16 cellular contexts compared by ENCODE assay signal in the genomic region with DNA sequence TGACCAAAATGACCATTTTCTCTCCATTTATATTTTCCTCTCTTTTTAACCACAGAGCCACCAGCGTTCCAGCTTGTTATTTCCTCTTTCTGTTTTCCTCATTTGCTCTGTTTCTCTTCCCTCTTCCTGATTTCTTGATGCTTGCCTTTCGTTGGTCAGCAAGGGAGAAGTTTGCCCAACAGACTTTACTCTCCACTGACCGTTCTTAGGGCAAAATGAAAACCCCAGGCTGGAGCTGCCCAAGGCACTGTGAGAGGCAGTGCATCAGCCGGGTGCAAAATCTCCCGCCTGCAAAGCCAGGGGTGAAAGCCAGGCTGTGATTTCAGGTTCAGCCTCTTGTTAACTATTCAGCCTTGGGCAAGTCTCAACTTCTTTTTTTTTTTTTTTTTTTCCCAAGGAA. TPM values are rescaled to one million over a fixed set of nuclear protein-coding genes. Genes with fewer than 3 reads are reported as not detected.
A peak's percentile ranks its signal among the peaks of the same experiment; 100 is the strongest.
DNase-seq lines count a peak whose midpoint lies in the region; ATAC-seq and TF ChIP-seq lines count a peak whose summit lies in the region.
"Had no signal": no experiment of that assay in that cellular context is flagged by ENCODE, and none has a peak within 500 bp of the region (broad histone marks: within the 10 kb centered on the region; RNA-seq: fewer than 3 reads in every experiment).

No MANE protein-coding gene starts in this region.

- no peak overlapping the region for H2BK5ac ChIP-seq in mesendoderm (ENCODE audit: low read length)

- no peak overlapping the region for H3K56ac ChIP-seq in mesendoderm (ENCODE audit: low read length)

- no peak overlapping the region for H2BK120ac ChIP-seq in mesendoderm (ENCODE audit: low read depth, low read length)

- H4K8ac ChIP-seq in mesendoderm (ENCODE audit: low read depth, low read length) = no peak overlapping the region

- ATAC-seq in left lobe of liver (peak; percentile 29), sciatic nerve (peak; percentile 36), T-cell (replicated peaks in 1 of 4) (no peak)
- ATAC-seq: A549; activated CD4-positive, alpha-beta T cell treated with anti-CD3 and anti-CD28 coated beads for 36 hours had no signal

- H3K4me3 ChIP-seq in mammary epithelial cell (replicated peaks in 1 of 3; ENCODE audit: insufficient read depth in 1 of 3, low read depth in 2 of 3, low read length in 3 of 3) (no peak overlapping the region), breast epithelium (no peak overlapping the region), OCI-LY7 (ENCODE audit: low read depth, low read length, poor library complexity, severe bottlenecking) (no peak overlapping the region), mesendoderm (ENCODE audit: low read length) (no peak overlapping the region)
- H3K4me3 ChIP-seq: A549, heart right ventricle, SK-N-MC had no signal

- CTCF ChIA-PET in mammary epithelial cell (lab: Charles Lee; ENCODE audit: low non-redundant PET) (no interaction called here), OCI-LY7 (lab: Charles Lee; ENCODE audit: unreplicated experiment) (no interaction called here), T-cell (lab: Charles Lee) (no interaction called here)

- H3K4me1 ChIP-seq in mammary epithelial cell (ENCODE audit: insufficient read depth, low read length) = peaks cover 12% of the 10 kb centered on the region
- no peaks in the 10 kb centered on the region for H3K4me1 ChIP-seq in breast epithelium
- peaks cover 8% of the 10 kb centered on the region for H3K4me1 ChIP-seq in OCI-LY7 (ENCODE audit: insufficient read depth, low read length, poor library complexity, severe bottlenecking)
- H3K4me1 ChIP-seq in mesendoderm (ENCODE audit: control insufficient read depth, low read depth, low read length) = no peaks in the 10 kb centered on the region

- no peak overlapping the region for H2BK15ac ChIP-seq in mesendoderm (replicated peaks; ENCODE audit: low read depth)

- H2AK5ac ChIP-seq in mesendoderm (ENCODE audit: low read length) = no peak overlapping the region

- H3K36me3 Mint-ChIP-seq in T-cell = no peaks in the 10 kb centered on the region
- H3K36me3 Mint-ChIP-seq: activated naive CD8-positive, alpha-beta T cell treated with anti-CD3 and anti-CD28 coated beads for 36 hours; CD4-positive, CD25-positive, alpha-beta regulatory T cell had no signal

- 59% methylated on average over 4 of the region's 5 CpGs for WGBS in mammary epithelial cell (ENCODE audit: low coverage, missing lambda C conversion rate)
- no CpG with 5 or more reads among the region's 5 CpGs for WGBS in mesendoderm (ENCODE audit: extremely low coverage, insufficient coverage, low lambda C conversion rate)

- H3K27me3 Mint-ChIP-seq in T-cell = peaks cover 7 to 8% of the 10 kb centered on the region in 2 donors

- H2AFZ ChIP-seq in mammary epithelial cell (ENCODE audit: low read depth, low read length) (peak overlapping the region; percentile 81), OCI-LY7 (ENCODE audit: low read length) (peak overlapping the region; percentile 16; the same call in 1 of the 2 replicates)

- H3K9me3 Mint-ChIP-seq in T-cell = no peaks in the 10 kb centered on the region
- H3K9me3 Mint-ChIP-seq: activated naive CD8-positive, alpha-beta T cell treated with anti-CD3 and anti-CD28 coated beads for 36 hours; CD4-positive, CD25-positive, alpha-beta regulatory T cell had no signal

- H3K79me2 ChIP-seq in mammary epithelial cell (ENCODE audit: insufficient read depth, low read length) (no peaks in the 10 kb centered on the region), OCI-LY7 (ENCODE audit: insufficient read depth, low read depth, low read length) (no peaks in the 10 kb centered on the region), mesendoderm (ENCODE audit: control insufficient read depth, insufficient read depth, low read length) (no peaks in the 10 kb centered on the region)

- H3K9ac ChIP-seq in mammary epithelial cell (ENCODE audit: insufficient read depth, low read length) (no peak overlapping the region), mesendoderm (ENCODE audit: low read length) (no peak overlapping the region)

- H3K27me3 ChIP-seq in mammary epithelial cell (ENCODE audit: insufficient read depth, low read length) = no peaks in the 10 kb centered on the region
- no peaks in the 10 kb centered on the region for H3K27me3 ChIP-seq in breast epithelium
- no peaks in the 10 kb centered on the region for H3K27me3 ChIP-seq in mesendoderm (ENCODE audit: insufficient read depth, low read length, poor library complexity)
- H3K27me3 ChIP-seq: heart right ventricle had no signal

- H3K79me1 ChIP-seq in mesendoderm (ENCODE audit: low read length) = no peaks in the 10 kb centered on the region

- no peak overlapping the region for H3K23ac ChIP-seq in mesendoderm (ENCODE audit: low read length)

- H3K4me3 Mint-ChIP-seq in T-cell = no peak overlapping the region
- H3K4me3 Mint-ChIP-seq: activated CD4-positive, alpha-beta T cell treated with anti-CD3 and anti-CD28 coated beads for 36 hours; activated naive CD8-positive, alpha-beta T cell treated with anti-CD3 and anti-CD28 coated beads for 36 hours; CD4-positive, CD25-positive, alpha-beta regulatory T cell; endodermal cell had no signal

- H3K9me2 ChIP-seq in OCI-LY7 (ENCODE audit: insufficient read depth, low read length) = no peaks in the 10 kb centered on the region

- H3K18ac ChIP-seq in mesendoderm (ENCODE audit: low read length) = no peak overlapping the region

- H3K4ac ChIP-seq in mesendoderm (ENCODE audit: low read depth, low read length) = no peak overlapping the region

- no TSS peak for BruUV-seq in mammary epithelial cell (replicated peaks; lab: Mats Ljungman, UMichigan)
- no TSS peak for BruUV-seq in OCI-LY7 (replicated peaks; lab: Mats Ljungman, UMichigan)

- no peak for DNase-seq in mammary epithelial cell
- no peak for DNase-seq in breast epithelium (ENCODE audit: low spot score in 2 of 2)
- no peak for DNase-seq in OCI-LY7 (ENCODE audit: low spot score)
- DNase-seq in left lobe of liver (ENCODE audit: low spot score) = no peak
- DNase-seq in sciatic nerve (ENCODE audit: low spot score) = no peak
- DNase-seq in T-cell = no peak
- DNase-seq in NCI-H345 (lab: John Stamatoyannopoulos, UW) = no peak
- no peak for DNase-seq in mesendoderm
- DNase-seq: activated CD4-positive, alpha-beta T cell treated with anti-CD3 and anti-CD28 coated beads for 36 hours; activated naive CD8-positive, alpha-beta T cell treated with anti-CD3 and anti-CD28 coated beads for 36 hours; CD4-positive, CD25-positive, alpha-beta regulatory T cell; endodermal cell; NCI-H2029 treated with DMSO at 0.1 percent for 48 hours had no signal

- H4K20me1 ChIP-seq in mammary epithelial cell (ENCODE audit: insufficient read depth, low read length) = no peaks in the 10 kb centered on the region
- H4K20me1 ChIP-seq in OCI-LY7 (ENCODE audit: insufficient read depth, low read length) = no peaks in the 10 kb centered on the region

- H3K4me2 ChIP-seq in mammary epithelial cell (ENCODE audit: insufficient read depth, low read depth, low read length) (peak overlapping the region; percentile 35), OCI-LY7 (ENCODE audit: low read length) (peak overlapping the region; percentile 9; the same call in 1 of the 2 replicates), mesendoderm (ENCODE audit: low read length) (no peak overlapping the region)
- H3K4me2 ChIP-seq: A549 had no signal

- H3K27ac ChIP-seq in mammary epithelial cell (ENCODE audit: insufficient read depth, low read depth, low read length) (no peak overlapping the region), breast epithelium (no peak overlapping the region), OCI-LY7 (ENCODE audit: low read depth, low read length, poor library complexity, severe bottlenecking) (no peak overlapping the region), mesendoderm (ENCODE audit: low read depth, low read length) (no peak overlapping the region)
- H3K27ac ChIP-seq: SK-N-MC had no signal

- dilution Hi-C loops in mammary epithelial cell (cut with HindIII; ENCODE audit: low sequenced_read_pairs) = no loop called here

- no peak overlapping the region for H4K5ac ChIP-seq in mesendoderm (ENCODE audit: low read length)

- peak overlapping the region in 1 of 2 donors; percentile 16 for H3K27ac Mint-ChIP-seq in T-cell
- H3K27ac Mint-ChIP-seq: activated CD4-positive, alpha-beta T cell treated with anti-CD3 and anti-CD28 coated beads for 36 hours; activated naive CD8-positive, alpha-beta T cell treated with anti-CD3 and anti-CD28 coated beads for 36 hours; endodermal cell had no signal

- H3K36me3 ChIP-seq in mammary epithelial cell (ENCODE audit: insufficient read depth, low read length) (no peaks in the 10 kb centered on the region), breast epithelium (no peaks in the 10 kb centered on the region), OCI-LY7 (ENCODE audit: insufficient read depth, low read length) (no peaks in the 10 kb centered on the region), mesendoderm (ENCODE audit: control insufficient read depth, insufficient read depth, low read length) (no peaks in the 10 kb centered on the region)
- H3K36me3 ChIP-seq: heart right ventricle had no signal

- POLR2A ChIA-PET in OCI-LY7 (lab: Charles Lee) (no interaction called here), T-cell (lab: Charles Lee) (no interaction called here)

- no peak for TF ChIP-seq POLR2A in breast epithelium (IDR thresholded peaks at IDR 0.05)

- H3K4me1 Mint-ChIP-seq in T-cell = no peaks in the 10 kb centered on the region
- H3K4me1 Mint-ChIP-seq: activated CD4-positive, alpha-beta T cell treated with anti-CD3 and anti-CD28 coated beads for 36 hours; activated naive CD8-positive, alpha-beta T cell treated with anti-CD3 and anti-CD28 coated beads for 36 hours; CD4-positive, CD25-positive, alpha-beta regulatory T cell; endodermal cell had no signal

- no peak for TF ChIP-seq CTCF in mammary epithelial cell (conservative IDR thresholded peaks at IDR 0.05 in 1 of 2, IDR thresholded peaks at IDR 0.05 in 1 of 2; ENCODE audit: extremely low read depth in 1 of 2, insufficient read depth in 1 of 2, low read depth in 1 of 2, low read length in 2 of 2)
- no peak for TF ChIP-seq CTCF in breast epithelium (IDR thresholded peaks at IDR 0.05)
- TF ChIP-seq CTCF in OCI-LY7 (conservative IDR thresholded peaks at IDR 0.05; ENCODE audit: low read length) = no peak

- H3K9me3 ChIP-seq in mammary epithelial cell (replicated peaks; ENCODE audit: insufficient read depth, low read length) (no peaks in the 10 kb centered on the region), breast epithelium (no peaks in the 10 kb centered on the region), OCI-LY7 (ENCODE audit: low read length) (no peaks in the 10 kb centered on the region)
- H3K9me3 ChIP-seq: A549, heart right ventricle had no signal

- intact Hi-C loops in mammary epithelial cell (cut with micrococcal nuclease) (no loop called here), breast epithelium (cut with DNase I; ENCODE audit: low total_unique reads) (no loop called here), OCI-LY7 (cut with micrococcal nuclease; ENCODE audit: unreplicated experiment) (no loop called here), sciatic nerve (cut with DNase I) (no loop called here)

- in situ Hi-C loops in mammary epithelial cell (cut with MboI; ENCODE audit: low sequenced_read_pairs in 2 of 2) = no loop called here

RNA-seq across cellular contexts. Expression of a gene that starts 26.1 kb away (rescaled TPM):
- total RNA-seq in mammary epithelial cell = 100 to 1,000 TPM; 348 to 450 TPM
- 319 TPM for polyA plus RNA-seq in mammary epithelial cell
- polyA minus RNA-seq in mammary epithelial cell = 177 TPM
- 100 to 1,000 TPM; 305 to 560 (median 418) TPM for total RNA-seq in breast epithelium
- 144 and 147 TPM in 2 replicates for total RNA-seq in OCI-LY7 (2014; rRNA removed; shearing (Covaris generic))
- total RNA-seq in OCI-LY7 (2022) = 279 and 284 TPM in 2 replicates
- 214 TPM for total RNA-seq in left lobe of liver
- total RNA-seq in sciatic nerve = 222 TPM
- total RNA-seq in T-cell = 10 to 100 TPM; 36.4 to 61.9 (median 51.0) TPM
- 190 TPM for polyA plus RNA-seq in mesendoderm (2013, experiment 1 of 2)
- 190 TPM for polyA plus RNA-seq in mesendoderm (2013, experiment 2 of 2)

RNA-seq across cellular contexts. Expression of a gene that starts 40.9 kb away (rescaled TPM):
- total RNA-seq in mammary epithelial cell (1 to 10 TPM; 6.5 to 6.6 TPM), breast epithelium (10 to 100 TPM in 2 of 3 donors, 1 to 10 TPM in 1; 4.5 to 15.2 (median 10.8) TPM), OCI-LY7 (2022) (59.2 and 60.6 TPM in 2 replicates), left lobe of liver (5.8 TPM), sciatic nerve (12.3 TPM), T-cell (10 to 100 TPM in 4 of 5 donors, 1 to 10 TPM in 1; 10.0 to 15.6 (median 14.2) TPM)
- polyA plus RNA-seq in mammary epithelial cell = 6.3 TPM
- 80.9 TPM for polyA minus RNA-seq in mammary epithelial cell
- total RNA-seq in OCI-LY7 (2014; rRNA removed; shearing (Covaris generic)) = 28.7 and 29.8 TPM in 2 replicates
- polyA plus RNA-seq in mesendoderm (2013, experiment 1 of 2) = 7.0 TPM
- 6.5 TPM for polyA plus RNA-seq in mesendoderm (2013, experiment 2 of 2)

Comparison
In these comparisons a context has a peak if more than half of its experiments do, and no peak if none do; other contexts are left out.
1. ATAC-seq: peak in left lobe of liver (single experiment) and sciatic nerve (single experiment); none in T-cell (0 of 4).